ENCODE assay signal across 8 cellular contexts in the genomic region with DNA sequence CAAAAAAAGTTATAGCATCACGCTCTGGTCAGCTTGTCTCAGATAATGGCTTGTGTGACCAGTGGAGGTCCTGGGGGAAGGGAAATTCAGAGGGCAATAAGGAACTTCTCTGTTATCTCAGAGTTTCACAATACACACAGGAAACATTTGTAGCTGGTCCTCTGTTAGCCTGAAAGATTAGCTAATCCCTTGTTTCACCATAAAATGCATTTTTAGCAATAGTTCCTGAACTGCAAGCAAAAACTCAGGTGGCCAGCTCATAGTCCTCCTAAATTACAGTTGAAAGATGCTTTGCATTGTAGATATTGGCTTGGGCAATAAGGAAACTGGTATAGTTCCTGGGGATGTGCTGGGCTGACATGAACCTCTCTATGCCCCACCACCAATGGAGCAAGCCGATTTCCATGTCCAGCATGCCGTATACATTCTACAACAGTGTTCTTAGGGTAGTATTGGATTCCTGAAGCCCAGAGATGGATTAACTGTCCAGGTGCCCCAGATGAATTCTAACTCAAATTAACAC.
DNase-seq lines count a peak whose midpoint lies in the region; ATAC-seq and TF ChIP-seq lines count a peak whose summit lies in the region.

No MANE protein-coding gene starts in this region.

- H3K27ac Mint-ChIP-seq in Calu3 (ENCODE audit: unreplicated experiment), result peak overlapping the region; percentile 55

- H3K4me3 ChIP-seq in left lung, result no peak overlapping the region
- H3K4me3 ChIP-seq in ascending aorta, result no peak overlapping the region
- H3K4me3 ChIP-seq in dorsolateral prefrontal cortex, result no peak overlapping the region

- no peaks in the 10 kb centered on the region for H3K9me3 ChIP-seq in left lung
- H3K9me3 ChIP-seq in ascending aorta, result no peaks in the 10 kb centered on the region

- H3K36me3 ChIP-seq in left lung, result no peaks in the 10 kb centered on the region
- no peaks in the 10 kb centered on the region for H3K36me3 ChIP-seq in ascending aorta

- DNase-seq in Calu3, result peak; percentile 35
- peak; percentile 98 for DNase-seq in SIG-M5 treated with dmso at 0.1 percent for 504 hours (lab: John Stamatoyannopoulos, UW; ENCODE audit: unreplicated experiment)
- no peak for DNase-seq in left lung
- no peak for DNase-seq in NCI-H128 (lab: John Stamatoyannopoulos, UW; ENCODE audit: unreplicated experiment)
- no peak for DNase-seq in NCI-H510A (lab: John Stamatoyannopoulos, UW)
- no peak for DNase-seq in ascending aorta (ENCODE audit: low spot score in 2 of 2)
- no peak for DNase-seq in dorsolateral prefrontal cortex

- H3K4me1 ChIP-seq in left lung (peaks cover 6 to 61% of the 10 kb centered on the region in 2 donors), ascending aorta (peaks cover 0 to 52% of the 10 kb centered on the region in 2 donors)

- no peak for TF ChIP-seq CTCF in Calu3 (IDR thresholded peaks at IDR 0.05; ENCODE audit: unreplicated experiment)
- TF ChIP-seq CTCF in left lung (IDR thresholded peaks at IDR 0.05), result no peak
- TF ChIP-seq CTCF in ascending aorta (IDR thresholded peaks at IDR 0.05), result no peak
- TF ChIP-seq CTCF in dorsolateral prefrontal cortex (IDR thresholded peaks at IDR 0.05 in 54 of 56, conservative IDR thresholded peaks at IDR 0.05 in 2 of 56; ENCODE audit: low read depth in 1 of 56, partially characterized antibody in 56 of 56), result no peak

- no TSS peak for BruUV-seq in Calu3 (replicated peaks; lab: Mats Ljungman, UMichigan)

- peaks cover 54% of the 10 kb centered on the region for H3K4me1 Mint-ChIP-seq in Calu3 (ENCODE audit: low read depth, unreplicated experiment)

- no peak overlapping the region for H3K4me3 Mint-ChIP-seq in Calu3 (ENCODE audit: low read depth, unreplicated experiment)

- intact Hi-C loops in Calu3 (cut with micrococcal nuclease; ENCODE audit: unreplicated experiment) (no loop called here), left lung (cut with DNase I) (no loop called here), ascending aorta (cut with DNase I) (no loop called here), dorsolateral prefrontal cortex (cut with DNase I) (no loop called here)

- no peaks in the 10 kb centered on the region for H3K27me3 ChIP-seq in left lung
- no peaks in the 10 kb centered on the region for H3K27me3 ChIP-seq in ascending aorta
- H3K27me3 ChIP-seq in dorsolateral prefrontal cortex, result no peaks in the 10 kb centered on the region

- peaks cover 10% of the 10 kb centered on the region for H3K36me3 Mint-ChIP-seq in Calu3 (ENCODE audit: insufficient read depth, unreplicated experiment)

- CTCF ChIA-PET in Calu3 (lab: Charles Lee), result interaction anchor here (0.8 to 1.0 kb wide), 3 partner anchors 39 to 113 kb away, joined by 3 to 6 read pairs (median 3); no protein-coding TSS in a partner anchor

- ATAC-seq in HG02852 (IDR thresholded peaks at IDR 0.05; ENCODE audit: unreplicated experiment) (peak; percentile 46), left lung (peak; percentile 47)

- H3K27me3 Mint-ChIP-seq in Calu3 (ENCODE audit: unreplicated experiment), result no peaks in the 10 kb centered on the region

- no peaks in the 10 kb centered on the region for H3K9me3 Mint-ChIP-seq in Calu3 (ENCODE audit: low read depth, unreplicated experiment)

- H3K27ac ChIP-seq in left lung, result peak overlapping the region in 1 of 2 donors; percentile 69
- peak overlapping the region in 1 of 2 donors; percentile 4 for H3K27ac ChIP-seq in ascending aorta
- H3K27ac ChIP-seq in dorsolateral prefrontal cortex, result peak overlapping the region in 3 of 59 donors; percentile 10 to 44 (median 41)

Comparison
In these comparisons a context has a peak if more than half of its experiments do, and no peak if none do; other contexts are left out.
1. DNase-seq: peak in Calu3 (single experiment) and SIG-M5 treated with dmso at 0.1 percent for 504 hours (single experiment); none in left lung (0 of 2), NCI-H128 (single experiment), NCI-H510A (single experiment), ascending aorta (0 of 2) and dorsolateral prefrontal cortex (0 of 10).